In genomic region chr11:10935015-10935564, GRCh38 we compare ENCODE assay signal across 2 cellular contexts.
TF ChIP-seq lines count a peak whose summit lies in the region.

No MANE protein-coding gene starts in this region.

TF ChIP-seq in A549, 52 proteins besides CTCF, POLR2A, EP300 and RAD21 (continued from another document):
- no peak for TF ChIP-seq CBX2 (IDR thresholded peaks at IDR 0.05; ENCODE audit: borderline replicate concordance, low read depth)
- no peak for TF ChIP-seq USF2 (IDR thresholded peaks at IDR 0.05)
TF ChIP-seq in A549: peak in this region for 0.

TF ChIP-seq in H1, 55 proteins besides CTCF, POLR2A, EP300 and RAD21 (continued from another document):
- TF ChIP-seq ATF2 (IDR thresholded peaks at IDR 0.05; ENCODE audit: low read length) (no peak), BCL11A (IDR thresholded peaks at IDR 0.05; ENCODE audit: low read depth in 2 of 2, low read length in 2 of 2) (no peak), SIN3A (conservative IDR thresholded peaks at IDR 0.05 in 1 of 2, IDR thresholded peaks at IDR 0.05 in 1 of 2; ENCODE audit: low read depth in 1 of 2, low read length in 2 of 2) (no peak), NANOG (IDR thresholded peaks at IDR 0.05; ENCODE audit: insufficient read depth, low read depth, low read length, poor library complexity, severe bottlenecking) (no peak), SIX5 (IDR thresholded peaks at IDR 0.05; ENCODE audit: low read depth, low read length) (no peak), EZH2 (IDR thresholded peaks at IDR 0.05; ENCODE audit: low read depth, low read length, severe bottlenecking) (no peak), SRF (IDR thresholded peaks at IDR 0.05; ENCODE audit: low read depth, low read length) (no peak)
